8 cellular contexts compared by ENCODE assay signal in genomic region chr7:118185163-118185860, GRCh38. TPM values are rescaled to one million over a fixed set of nuclear protein-coding genes. Genes with fewer than 3 reads are reported as not detected.
DNase-seq lines count a peak whose midpoint lies in the region; ATAC-seq, FAIRE-seq and TF ChIP-seq lines count a peak whose summit lies in the region.

No MANE protein-coding gene starts in this region.

- H3K79me2 ChIP-seq in astrocyte (ENCODE audit: insufficient read depth, low read length) = peaks cover 57% of the 10 kb centered on the region

- H3K27me3 ChIP-seq in AG04450 (ENCODE audit: control insufficient read depth, insufficient read depth, low read length) (no peaks in the 10 kb centered on the region), astrocyte (ENCODE audit: insufficient read depth, low read length) (no peaks in the 10 kb centered on the region), ascending aorta (no peaks in the 10 kb centered on the region)

- H3K4me1 ChIP-seq in astrocyte (ENCODE audit: insufficient read depth, low read length) (peaks cover 11% of the 10 kb centered on the region), mesodermal cell (ENCODE audit: control insufficient read depth, insufficient read depth, low read length, poor library complexity, severe bottlenecking) (no peaks in the 10 kb centered on the region), mucosa of descending colon (ENCODE audit: low read depth) (peaks cover 20% of the 10 kb centered on the region), ascending aorta (peaks cover 0 to 22% of the 10 kb centered on the region in 2 donors)

- H3K27me3 Mint-ChIP-seq in HFFc6 (ENCODE audit: insufficient read depth) = no peaks in the 10 kb centered on the region; the same call in 1 of the 2 replicates
- H3K27me3 Mint-ChIP-seq in astrocyte (ENCODE audit: low read depth, unreplicated experiment) = no peaks in the 10 kb centered on the region

- peak overlapping the region; percentile 70 for H3K27ac Mint-ChIP-seq in HFFc6
- peak overlapping the region; percentile 31 for H3K27ac Mint-ChIP-seq in astrocyte (ENCODE audit: unreplicated experiment)

- peaks cover 25% of the 10 kb centered on the region for H3K4me1 Mint-ChIP-seq in HFFc6 (ENCODE audit: low read depth)
- H3K4me1 Mint-ChIP-seq in astrocyte (ENCODE audit: low read depth, unreplicated experiment) = peaks cover 15% of the 10 kb centered on the region

- no peaks in the 10 kb centered on the region for H3K9me3 ChIP-seq in AG04450 (ENCODE audit: control insufficient read depth, insufficient read depth, low read length)
- H3K9me3 ChIP-seq in astrocyte (ENCODE audit: insufficient read depth, low read depth, low read length) = no peaks in the 10 kb centered on the region
- H3K9me3 ChIP-seq in mesodermal cell (ENCODE audit: control insufficient read depth, low read length) = no peaks in the 10 kb centered on the region
- no peaks in the 10 kb centered on the region for H3K9me3 ChIP-seq in mucosa of descending colon
- H3K9me3 ChIP-seq in ascending aorta = no peaks in the 10 kb centered on the region

- H3K9me3 Mint-ChIP-seq in HFFc6 (no peaks in the 10 kb centered on the region), astrocyte (ENCODE audit: unreplicated experiment) (no peaks in the 10 kb centered on the region)

- intact Hi-C loops in mucosa of descending colon (cut with DNase I, micrococcal nuclease) = no loop called here
- intact Hi-C loops in ascending aorta (cut with DNase I) = no loop called here

- peak overlapping the region; percentile 96 for H3K9ac ChIP-seq in astrocyte (ENCODE audit: low read length)

- H3K36me3 Mint-ChIP-seq in HFFc6 (ENCODE audit: low read depth) = peaks cover 23% of the 10 kb centered on the region
- peaks cover 2% of the 10 kb centered on the region for H3K36me3 Mint-ChIP-seq in astrocyte (ENCODE audit: low read depth, unreplicated experiment)

- DNase-seq in AG04450 (ENCODE audit: low read depth, low spot score) (peak; percentile 1), HFFc6 (no peak), astrocyte (ENCODE audit: low read depth) (peak; percentile 45), mucosa of descending colon (no peak), NCI-H524 (lab: John Stamatoyannopoulos, UW) (no peak), ascending aorta (ENCODE audit: low spot score in 2 of 2) (no peak)
- no peak for DNase-seq in stimulated activated CD4-positive, alpha-beta T cell treated with anti-CD3 and anti-CD28 coated beads, Interleukin-2, amount 100 ng/mL, for 48 hours

- peak overlapping the region; percentile 94 for H3K4me2 ChIP-seq in astrocyte (ENCODE audit: low read length)

- H3K4me3 ChIP-seq in AG04450 (ENCODE audit: low read depth, low read length) (peak overlapping the region; percentile 61), astrocyte (ENCODE audit: insufficient read depth, low read depth, low read length) (peak overlapping the region; percentile 97), mesodermal cell (ENCODE audit: extremely low read depth, insufficient read depth, low read length, poor library complexity, severe bottlenecking) (peak overlapping the region; percentile 82), mucosa of descending colon (no peak overlapping the region), ascending aorta (peak overlapping the region in 1 of 2 donors; percentile 76)

- H3K36me3 ChIP-seq in astrocyte (ENCODE audit: insufficient read depth, low read length) (peaks cover 17% of the 10 kb centered on the region), mesodermal cell (ENCODE audit: control insufficient read depth, insufficient read depth, low read length) (peaks cover 39% of the 10 kb centered on the region), mucosa of descending colon (ENCODE audit: low read depth) (peaks cover 4% of the 10 kb centered on the region), ascending aorta (peaks cover 6 to 13% of the 10 kb centered on the region in 2 donors)

- H3K4me3 Mint-ChIP-seq in HFFc6 (peak overlapping the region; percentile 97), astrocyte (ENCODE audit: unreplicated experiment) (peak overlapping the region; percentile 95)

- no peak for FAIRE-seq in astrocyte (lab: Jason Lieb, UNC)

- CTCF ChIA-PET in AG04450 (lab: Charles Lee) = interaction anchor here (0.6 to 2.8 kb wide), 2 partner anchors 10 to 30 kb away, joined by 3 to 20 read pairs; no protein-coding TSS in a partner anchor

- POLR2A ChIA-PET in AG04450 (lab: Yijun Ruan, JAX) = no interaction called here

- ATAC-seq in mucosa of descending colon = no peak

- no peak for TF ChIP-seq CTCF in AG04450 (IDR thresholded peaks at IDR 0.05; ENCODE audit: low read depth, low read length)
- no peak for TF ChIP-seq CTCF in HFFc6 (IDR thresholded peaks at IDR 0.05)
- TF ChIP-seq CTCF in astrocyte (IDR thresholded peaks at IDR 0.05; ENCODE audit: insufficient read depth, low read depth, low read length) = no peak
- TF ChIP-seq CTCF in mucosa of descending colon (IDR thresholded peaks at IDR 0.05) = no peak
- TF ChIP-seq CTCF in ascending aorta (IDR thresholded peaks at IDR 0.05) = no peak

- 100% methylated on average over 1 of the region's 6 CpGs for WGBS in mesodermal cell (ENCODE audit: insufficient coverage in 2 of 2), 2 experiments

- H3K27ac ChIP-seq in AG04450 (ENCODE audit: low read depth, low read length) (no peak overlapping the region), astrocyte (ENCODE audit: low read depth, low read length) (peak overlapping the region; percentile 90), mesodermal cell (ENCODE audit: low read depth, low read length, severe bottlenecking) (no peak overlapping the region), ascending aorta (no peak overlapping the region)

- H2AFZ ChIP-seq in astrocyte (ENCODE audit: low read depth, low read length) = no peak overlapping the region

- H4K20me1 ChIP-seq in astrocyte (ENCODE audit: insufficient read depth, low read length) = no peaks in the 10 kb centered on the region

RNA-seq across cellular contexts. Expression of gene LSM8, which starts 1.3 kb away (rescaled TPM):
- 37.1 and 42.6 TPM in 2 replicates for polyA plus RNA-seq in AG04450 (2011; rRNA removed)
- 11.8 and 16.2 TPM in 2 replicates for polyA minus RNA-seq in AG04450 (2011; rRNA and poly(A)+ RNA removed)
- 10 to 100 TPM; 10.7 to 24.3 (median 19.9) TPM for total RNA-seq in HFFc6 (2021; fragmentation: NEBNext Ultra II Directional; extraction: Animal tissue kit (Norgen Biotek cat#: 25700))
- total RNA-seq in astrocyte (19.9 TPM in 2 replicates), mucosa of descending colon (10 to 100 TPM; 23.3 to 26.0 (median 23.4) TPM), ascending aorta (7.9 TPM)
- 39.5 TPM for polyA plus RNA-seq in mesodermal cell (2013, experiment 1 of 2)
- polyA plus RNA-seq in mesodermal cell (2013, experiment 2 of 2) = 41.4 TPM

RNA-seq across cellular contexts. Expression of gene ANKRD7, which starts 39.2 kb away (rescaled TPM):
- 0.30 and 0.50 TPM in 2 replicates for polyA plus RNA-seq in AG04450 (2011; rRNA removed)
- polyA minus RNA-seq in AG04450 (2011; rRNA and poly(A)+ RNA removed) = 0.83 TPM in 1 of 2 replicates, not detected in the other
- total RNA-seq in HFFc6 (2021; fragmentation: NEBNext Ultra II Directional; extraction: Animal tissue kit (Norgen Biotek cat#: 25700)) = under 1 TPM in 3 of 6 experiments, not detected in 3; 0.35 to 0.57 (median 0.37) TPM
- 0.41 and 0.82 TPM in 2 replicates for total RNA-seq in astrocyte
- not detected for polyA plus RNA-seq in mesodermal cell (2013, experiment 1 of 2)
- not detected for polyA plus RNA-seq in mesodermal cell (2013, experiment 2 of 2)
- 1 to 10 TPM in 1 of 3 donors, not detected in 2; 1.9 TPM for total RNA-seq in mucosa of descending colon
- total RNA-seq in ascending aorta = not detected

Comparison
In these comparisons a context has a peak if more than half of its experiments do, and no peak if none do; other contexts are left out.
1. DNase-seq: peak in AG04450 (single experiment) and astrocyte (single experiment); none in HFFc6 (single experiment), stimulated activated CD4-positive, alpha-beta T cell treated with anti-CD3 and anti-CD28 coated beads, Interleukin-2, amount 100 ng/mL, for 48 hours (0 of 2), mucosa of descending colon (0 of 3), NCI-H524 (0 of 2) and ascending aorta (0 of 2).